8 cellular contexts compared by ENCODE assay signal in genomic region chr4:42152507-42153504, GRCh38. TPM values are rescaled to one million over a fixed set of nuclear protein-coding genes. Genes with fewer than 3 reads are reported as not detected.
A peak's percentile ranks its signal among the peaks of the same experiment; 100 is the strongest.
DNase-seq lines count a peak whose midpoint lies in the region; ATAC-seq and TF ChIP-seq lines count a peak whose summit lies in the region.

Gene BEND4 (minus strand): TSS chr4:42152655. CDS start chr4:42152143, 512 bp downstream.

- H3K9me3 Mint-ChIP-seq in CD8-positive, alpha-beta memory T cell: no peaks in the 10 kb centered on the region

- H3K9me3 ChIP-seq in CD8-positive, alpha-beta memory T cell (ENCODE audit: low read length): no peaks in the 10 kb centered on the region
- no peaks in the 10 kb centered on the region for H3K9me3 ChIP-seq in HUES6 (ENCODE audit: control insufficient read depth, insufficient read depth, low read depth, low read length)
- H3K9me3 ChIP-seq in colonic mucosa: no peaks in the 10 kb centered on the region
- H3K9me3 ChIP-seq in osteoblast (ENCODE audit: low read depth, low read length): no peaks in the 10 kb centered on the region

- TF ChIP-seq CTCF in colonic mucosa (IDR thresholded peaks at IDR 0.05) (no peak), osteoblast (IDR thresholded peaks at IDR 0.05; ENCODE audit: extremely low read depth, low read depth, low read length) (no peak)

- peak within 1 kb of the TSS; percentile 38 for H3K9ac ChIP-seq in HUES6 (ENCODE audit: low read length)
- peak within 1 kb of the TSS in 1 of 2 donors; percentile 50 for H3K9ac ChIP-seq in colonic mucosa (ENCODE audit: low read depth in 2 of 2, low read length in 2 of 2)

- no peak within 1 kb of the TSS for H3K4me3 ChIP-seq in CD8-positive, alpha-beta memory T cell (ENCODE audit: low read length)
- H3K4me3 ChIP-seq in HUES6 (ENCODE audit: low read depth, low read length): peak within 1 kb of the TSS; percentile 64
- H3K4me3 ChIP-seq in colonic mucosa: peak within 1 kb of the TSS; percentile 39
- H3K4me3 ChIP-seq in osteoblast (ENCODE audit: insufficient read depth, low read length): peak within 1 kb of the TSS; percentile 39

- H3K36me3 ChIP-seq in CD8-positive, alpha-beta memory T cell (ENCODE audit: insufficient read depth, low read length): no peaks in the 10 kb centered on the region
- H3K36me3 ChIP-seq in HUES6 (ENCODE audit: control insufficient read depth, insufficient read depth, low read length) (no peaks in the 10 kb centered on the region), colonic mucosa (no peaks in the 10 kb centered on the region), osteoblast (ENCODE audit: insufficient read depth, low read length) (no peaks in the 10 kb centered on the region)

- peaks cover 17% of the 10 kb centered on the region for H3K27me3 ChIP-seq in CD8-positive, alpha-beta memory T cell (ENCODE audit: insufficient read depth, low read length, poor library complexity, severe bottlenecking)
- peaks cover 56% of the 10 kb centered on the region for H3K27me3 ChIP-seq in HUES6 (ENCODE audit: control insufficient read depth, insufficient read depth, low read length)
- H3K27me3 ChIP-seq in colonic mucosa: peaks cover 33% of the 10 kb centered on the region
- H3K27me3 ChIP-seq in osteoblast (ENCODE audit: insufficient read depth, low read length): peaks cover 53% of the 10 kb centered on the region

- peak within 1 kb of the TSS; percentile 73 to 91 (median 81) for H3K4me3 Mint-ChIP-seq in CD8-positive, alpha-beta memory T cell

- no peaks in the 10 kb centered on the region for H4K20me1 ChIP-seq in osteoblast (ENCODE audit: insufficient read depth, low read length)

- H3K4me1 ChIP-seq in CD8-positive, alpha-beta memory T cell (ENCODE audit: insufficient read depth, low read length): no peaks in the 10 kb centered on the region
- H3K4me1 ChIP-seq in HUES6 (ENCODE audit: control insufficient read depth, insufficient read depth, low read length) (no peaks in the 10 kb centered on the region), colonic mucosa (no peaks in the 10 kb centered on the region), osteoblast (ENCODE audit: insufficient read depth, low read length) (no peaks in the 10 kb centered on the region)

- no peaks in the 10 kb centered on the region for H3K36me3 Mint-ChIP-seq in CD8-positive, alpha-beta memory T cell

- CTCF ChIA-PET in CD8-positive, alpha-beta memory T cell (lab: Charles Lee): no interaction called here

- ATAC-seq in GM19372 (IDR thresholded peaks at IDR 0.05; ENCODE audit: low read depth, unreplicated experiment) (peak; percentile 16), GM18868 (IDR thresholded peaks at IDR 0.05; ENCODE audit: unreplicated experiment) (no peak)

- H3K4me2 ChIP-seq in osteoblast (ENCODE audit: insufficient read depth, low read length): no peak within 1 kb of the TSS

- peak in 1 of 5 donors; percentile 55 for DNase-seq in CD8-positive, alpha-beta memory T cell
- DNase-seq in colonic mucosa (peak; percentile 26), osteoblast (ENCODE audit: insufficient read length, low spot score, missing footprints) (no peak), kidney tubule cell (ENCODE audit: low spot score) (no peak)
- no peak for DNase-seq in effector CD4-positive, alpha-beta T cell

- intact Hi-C loops in colonic mucosa (cut with DNase I): no loop called here

- H3K27ac Mint-ChIP-seq in CD8-positive, alpha-beta memory T cell: peak within 1 kb of the TSS in 4 of 8 donors; percentile 25 to 52 (median 42)

- no peaks in the 10 kb centered on the region for H3K79me2 ChIP-seq in osteoblast (ENCODE audit: insufficient read depth, low read length)

- H3K27ac ChIP-seq in CD8-positive, alpha-beta memory T cell (ENCODE audit: low read depth, low read length): no peak within 1 kb of the TSS
- H3K27ac ChIP-seq in HUES6 (ENCODE audit: low read depth, low read length) (no peak within 1 kb of the TSS), colonic mucosa (no peak within 1 kb of the TSS), osteoblast (ENCODE audit: low read depth, low read length) (no peak within 1 kb of the TSS)

- H3K27me3 Mint-ChIP-seq in CD8-positive, alpha-beta memory T cell: peaks cover 29 to 56% of the 10 kb centered on the region in 2 donors

- H2AFZ ChIP-seq in osteoblast (ENCODE audit: low read length): no peak within 1 kb of the TSS

- peaks cover 25 to 32% (median 28%) of the 10 kb centered on the region in 3 donors for H3K4me1 Mint-ChIP-seq in CD8-positive, alpha-beta memory T cell

- POLR2A ChIA-PET in CD8-positive, alpha-beta memory T cell (lab: Charles Lee): interaction anchor here (0.5 to 0.6 kb wide), 2 partner anchors 270 to 519 kb away, joined by 3 to 4 read pairs; no protein-coding TSS in a partner anchor

RNA-seq across cellular contexts. Expression of gene BEND4, which starts in this region (rescaled TPM):
- 1 to 10 TPM; 3.2 TPM for total RNA-seq in CD8-positive, alpha-beta memory T cell
- 0.70 TPM for polyA plus RNA-seq in CD8-positive, alpha-beta memory T cell
- under 1 TPM; 0.19 to 0.27 TPM for total RNA-seq in colonic mucosa
- not detected in 2 replicates for total RNA-seq in osteoblast

Comparison
In these comparisons a context has a peak if more than half of its experiments do, and no peak if none do; other contexts are left out.
1. Peak in DNase-seq and H3K4me3 ChIP-seq in colonic mucosa; RNA of the gene not detected or under 1 TPM.